17 cellular contexts compared by ENCODE assay signal in the genomic region with DNA sequence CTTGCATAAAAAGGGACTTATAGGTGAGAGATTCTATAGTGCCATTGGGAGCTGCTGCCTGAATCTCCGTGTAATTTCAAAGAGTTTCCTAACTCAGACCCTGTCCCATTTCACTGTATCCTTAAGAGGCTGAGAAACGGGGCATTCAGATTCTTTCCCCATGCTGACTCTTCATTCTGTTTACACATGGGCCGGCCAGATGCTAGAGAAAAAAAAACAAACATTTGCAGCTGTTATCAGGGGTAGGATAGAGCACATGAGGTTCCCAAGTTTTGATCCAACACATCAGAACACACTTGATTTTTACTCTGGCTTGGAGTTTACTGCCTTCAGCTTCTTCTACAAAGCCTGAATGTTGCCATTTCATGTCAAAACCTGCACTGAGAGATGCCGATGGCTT.
DNase-seq lines count a peak whose midpoint lies in the region; ATAC-seq and TF ChIP-seq lines count a peak whose summit lies in the region.
"Had no signal": no experiment of that assay in that cellular context is flagged by ENCODE, and none has a peak within 500 bp of the region (broad histone marks: within the 10 kb centered on the region; RNA-seq: fewer than 3 reads in every experiment).

No MANE protein-coding gene starts in this region.

- CTCF ChIA-PET in PC-9 (lab: Charles Lee) = interaction anchor here (0.6 to 8.0 kb wide), 6 partner anchors 189 to 1786 kb away, joined by 3 to 129 read pairs (median 6); no protein-coding TSS in a partner anchor

- POLR2A ChIA-PET in PC-9 (lab: Charles Lee; ENCODE audit: unreplicated experiment) = no interaction called here

- TF ChIP-seq CTCF in mucosa of descending colon (IDR thresholded peaks at IDR 0.05) = no peak
- no peak for TF ChIP-seq CTCF in transverse colon (IDR thresholded peaks at IDR 0.05)
- no peak for TF ChIP-seq CTCF in PC-9 (conservative IDR thresholded peaks at IDR 0.05)

- H3K9me3 ChIP-seq in mucosa of descending colon (no peaks in the 10 kb centered on the region), transverse colon (no peaks in the 10 kb centered on the region), PC-9 (ENCODE audit: insufficient read depth, low read depth) (peaks cover 6% of the 10 kb centered on the region; the same call in 1 of the 2 replicates)
- H3K9me3 ChIP-seq: SJSA1 had no signal

- DNase-seq in DMS53 (lab: John Stamatoyannopoulos, UW) (peak; percentile 2), DMS53 treated with DMSO at 0.1 percent for 48 hours (lab: John Stamatoyannopoulos, UW; ENCODE audit: unreplicated experiment) (no peak), Right ventricle myocardium superior (no peak), mucosa of descending colon (no peak), transverse colon (no peak), glomerular visceral epithelial cell (ENCODE audit: extremely low spot score) (no peak), RPMI8226 (no peak), PC-9 (no peak)
- DNase-seq: activated B cell treated with CpG ODN at 0.5 μM for 24 hours; KG1; NCI-H1105 treated with DMSO at 0.1 percent for 48 hours; NCI-H526; stimulated activated naive CD8-positive, alpha-beta T cell treated with anti-CD3 and anti-CD28 coated beads, Interleukin-15, Interleukin-2, amounts not matched to agents 100 U/mL and 50 U/mL, for 24 hours had no signal

- H3K27ac ChIP-seq in transverse colon (peak overlapping the region in 3 of 4 donors; percentile 9 to 52 (median 42)), PC-9 (no peak overlapping the region)
- H3K27ac ChIP-seq: 22Rv1, epithelial cell of prostate, SJSA1 had no signal

- no peak for TF ChIP-seq POLR2A in transverse colon (IDR thresholded peaks at IDR 0.05)

- H3K4me3 ChIP-seq in mucosa of descending colon (no peak overlapping the region), transverse colon (no peak overlapping the region), PC-9 (no peak overlapping the region)
- H3K4me3 ChIP-seq: GM12878, SJSA1 had no signal

- no peaks in the 10 kb centered on the region for H3K79me2 ChIP-seq in PC-9 (ENCODE audit: low read depth)

- WGBS in transverse colon (ENCODE audit: low coverage in 1 of 2), 2 donors = 68 to 77% methylated on average over 4 of the region's 4 CpGs

- TF ChIP-seq EP300 in transverse colon (IDR thresholded peaks at IDR 0.05; ENCODE audit: low read depth) = no peak

- no peak overlapping the region for H3K4me2 ChIP-seq in PC-9

- H3K27me3 ChIP-seq in transverse colon (no peaks in the 10 kb centered on the region), PC-9 (ENCODE audit: insufficient read depth, low read depth) (no peaks in the 10 kb centered on the region)
- H3K27me3 ChIP-seq: SJSA1 had no signal

- H3K4me1 ChIP-seq in mucosa of descending colon (ENCODE audit: low read depth) = peaks cover 3% of the 10 kb centered on the region
- H3K4me1 ChIP-seq in transverse colon = peaks cover 0 to 10% (median 6%) of the 10 kb centered on the region in 4 donors
- peaks cover 9% of the 10 kb centered on the region for H3K4me1 ChIP-seq in PC-9 (replicated peaks; ENCODE audit: insufficient read depth)

- no peaks in the 10 kb centered on the region for H4K20me1 ChIP-seq in PC-9 (ENCODE audit: insufficient read depth)

- H3K36me3 ChIP-seq in mucosa of descending colon (ENCODE audit: low read depth) (no peaks in the 10 kb centered on the region), transverse colon (no peaks in the 10 kb centered on the region), PC-9 (ENCODE audit: low read depth) (no peaks in the 10 kb centered on the region)
- H3K36me3 ChIP-seq: SJSA1 had no signal

- H3K9me2 ChIP-seq in PC-9 (ENCODE audit: insufficient read depth) = 0 out of 2 replicates have a peak, but pooled peaks cover 4% of the 10 kb centered on the region

- no peak overlapping the region for H2AFZ ChIP-seq in PC-9

- H3F3A ChIP-seq in PC-9 (ENCODE audit: insufficient read depth, low read depth) = peaks cover 3% of the 10 kb centered on the region; the same call in 1 of the 2 replicates

- peak; percentile 64 for ATAC-seq in Right ventricle myocardium superior (ENCODE audit: poor library complexity)
- peak; percentile 14 for ATAC-seq in mucosa of descending colon
- ATAC-seq: GM12878 had no signal

- in situ Hi-C loops in transverse colon (cut with MboI; ENCODE audit: low pct_ligation_motif_present in 1 of 4, low pct_unique_long_range_greater_than_20kb in 1 of 4, low sequenced_read_pairs in 3 of 4) = loop anchor here in 3 of 4 donors (10.0 to 25.0 kb wide), 4 partner anchors 199 to 1221 kb away; a partner anchor contains a TSS

- intact Hi-C loops in Right ventricle myocardium superior (cut with DNase I) = loop anchor here (5.0 kb wide), 1 partner anchor 191 kb away; no protein-coding TSS in a partner anchor
- intact Hi-C loops in mucosa of descending colon (cut with DNase I, micrococcal nuclease) = loop anchor here in 1 of 2 donors (5.0 kb wide), 2 partner anchors 191 to 1214 kb away; no protein-coding TSS in a partner anchor
- intact Hi-C loops in transverse colon (cut with DNase I; ENCODE audit: low total_unique reads) = loop anchor here (10.0 kb wide), 1 partner anchor 801 kb away; a partner anchor contains a TSS
- intact Hi-C loops in PC-9 (cut with micrococcal nuclease; ENCODE audit: unreplicated experiment) = loop anchor here (2.0 to 10.0 kb wide), 5 partner anchors 593 to 1041 kb away; no protein-coding TSS in a partner anchor

- no TSS peak for BruUV-seq in PC-9 (replicated peaks; lab: Mats Ljungman, UMichigan)
